ENCODE assay signal across 9 cellular contexts in genomic region chr2:169072163-169072925, GRCh38. TPM values are rescaled to one million over a fixed set of nuclear protein-coding genes. Genes with fewer than 3 reads are reported as not detected.
A peak's percentile ranks its signal among the peaks of the same experiment; 100 is the strongest.
DNase-seq lines count a peak whose midpoint lies in the region; ATAC-seq and TF ChIP-seq lines count a peak whose summit lies in the region.
"Had no signal": no experiment of that assay in that cellular context is flagged by ENCODE, and none has a peak within 500 bp of the region (broad histone marks: within the 10 kb centered on the region; RNA-seq: fewer than 3 reads in every experiment).

No MANE protein-coding gene starts in this region.

- H3K27ac ChIP-seq in DOHH2 (ENCODE audit: low read depth, low read length) = peak overlapping the region; percentile 68
- peak overlapping the region in 1 of 10 donors; percentile 65 for H3K27ac ChIP-seq in heart right ventricle
- H3K27ac ChIP-seq: sigmoid colon had no signal

- H3F3A ChIP-seq in DOHH2 (ENCODE audit: control insufficient read depth, insufficient read depth) = peaks cover 11% of the 10 kb centered on the region

- H3K4me2 ChIP-seq in DOHH2 (ENCODE audit: low read length) = peak overlapping the region; percentile 61

- CTCF ChIA-PET in activated CD8-positive, alpha-beta memory T cell treated with anti-CD3 and anti-CD28 coated beads, Interleukin-2, amount 10 ng/mL, durations not matched to agents 7 days and 5 days (lab: Charles Lee) = no interaction called here

- TF ChIP-seq CTCF in DOHH2 (IDR thresholded peaks at IDR 0.05; ENCODE audit: low read depth, low read length, poor library complexity, severe bottlenecking) = no peak
- TF ChIP-seq CTCF in NB4 (IDR thresholded peaks at IDR 0.05; ENCODE audit: low read depth, low read length) = no peak
- no peak for TF ChIP-seq CTCF in heart right ventricle (IDR thresholded peaks at IDR 0.05)

- H3K4me1 ChIP-seq in DOHH2 (ENCODE audit: control insufficient read depth, low read length) = peaks cover 25% of the 10 kb centered on the region
- H3K4me1 ChIP-seq in heart right ventricle = peaks cover 0 to 36% (median 0%) of the 10 kb centered on the region in 9 donors
- H3K4me1 ChIP-seq: sigmoid colon had no signal

- H3K36me3 ChIP-seq in DOHH2 (ENCODE audit: control insufficient read depth, low read length) (no peaks in the 10 kb centered on the region), heart right ventricle (no peaks in the 10 kb centered on the region)
- H3K36me3 ChIP-seq: sigmoid colon had no signal

- peak overlapping the region; percentile 27 for H3K4me3 ChIP-seq in DOHH2 (ENCODE audit: low read length)
- peak overlapping the region; percentile 85 for H3K4me3 ChIP-seq in NB4 (ENCODE audit: low read depth, low read length)
- H3K4me3 ChIP-seq in heart right ventricle = peak overlapping the region in 1 of 10 donors; percentile 35
- H3K4me3 ChIP-seq: sigmoid colon had no signal

- H3K4me1 Mint-ChIP-seq in activated CD8-positive, alpha-beta memory T cell treated with anti-CD3 and anti-CD28 coated beads, Interleukin-2, amount 10 ng/mL, durations not matched to agents 7 days and 5 days = peaks cover 12% of the 10 kb centered on the region

- DNase-seq in NB4 (ENCODE audit: low read depth) = peak; percentile 88
- DNase-seq in heart right ventricle = no peak
- no peak for DNase-seq in activated CD8-positive, alpha-beta memory T cell treated with anti-CD3 and anti-CD28 coated beads, Interleukin-2, amount 10 ng/mL, durations not matched to agents 7 days and 5 days
- no peak for DNase-seq in DMS53 treated with DMSO at 0.1 percent for 48 hours (lab: John Stamatoyannopoulos, UW; ENCODE audit: unreplicated experiment)
- DNase-seq in stimulated activated CD4-positive, alpha-beta T cell treated with anti-CD3 and anti-CD28 coated beads, Interleukin-4, amount 100 ng/mL, for 24 hours = no peak
- DNase-seq: sigmoid colon had no signal

- no peak overlapping the region for H3K4me3 Mint-ChIP-seq in activated CD8-positive, alpha-beta memory T cell treated with anti-CD3 and anti-CD28 coated beads, Interleukin-2, amount 10 ng/mL, durations not matched to agents 7 days and 5 days

- H3K27ac Mint-ChIP-seq in activated CD8-positive, alpha-beta memory T cell treated with anti-CD3 and anti-CD28 coated beads, Interleukin-2, amount 10 ng/mL, durations not matched to agents 7 days and 5 days = no peak overlapping the region

- H3K9me2 ChIP-seq in DOHH2 (replicated peaks; ENCODE audit: control insufficient read depth, low read length) = no peaks in the 10 kb centered on the region

- WGBS in heart right ventricle, 2 donors = 50 to 64% methylated on average over 4 of the region's 4 CpGs

- no peaks in the 10 kb centered on the region for H4K20me1 ChIP-seq in DOHH2 (ENCODE audit: control insufficient read depth, insufficient read depth, low read depth, low read length)

- ATAC-seq in GM21528 (IDR thresholded peaks at IDR 0.05; ENCODE audit: low FRiP score, unreplicated experiment) (peak; percentile 50), heart right ventricle (peak in 6 of 8 donors; percentile 49 to 84 (median 61)), HG03442 (IDR thresholded peaks at IDR 0.05; ENCODE audit: unreplicated experiment) (no peak)
- no peak for ATAC-seq in activated CD8-positive, alpha-beta memory T cell treated with anti-CD3 and anti-CD28 coated beads, Interleukin-2, amount 10 ng/mL, durations not matched to agents 7 days and 5 days

- intact Hi-C loops in heart right ventricle (cut with DNase I) = loop anchor here in 2 of 10 donors (5.0 to 10.0 kb wide), 2 partner anchors 60 to 108 kb away; no protein-coding TSS in a partner anchor

- no peak for TF ChIP-seq POLR2A in NB4 (IDR thresholded peaks at IDR 0.05; ENCODE audit: extremely low read depth, insufficient read length)

- H3K36me3 Mint-ChIP-seq in activated CD8-positive, alpha-beta memory T cell treated with anti-CD3 and anti-CD28 coated beads, Interleukin-2, amount 10 ng/mL, durations not matched to agents 7 days and 5 days = no peaks in the 10 kb centered on the region

- H3K79me2 ChIP-seq in DOHH2 (ENCODE audit: control insufficient read depth, low read length) = no peaks in the 10 kb centered on the region

- H3K9me3 ChIP-seq in DOHH2 (ENCODE audit: control insufficient read depth, insufficient read depth, low read length) (no peaks in the 10 kb centered on the region), heart right ventricle (no peaks in the 10 kb centered on the region)
- H3K9me3 ChIP-seq: sigmoid colon had no signal

- H3K9me3 Mint-ChIP-seq in activated CD8-positive, alpha-beta memory T cell treated with anti-CD3 and anti-CD28 coated beads, Interleukin-2, amount 10 ng/mL, durations not matched to agents 7 days and 5 days (ENCODE audit: low read depth) = no peaks in the 10 kb centered on the region

- H3K27me3 Mint-ChIP-seq in activated CD8-positive, alpha-beta memory T cell treated with anti-CD3 and anti-CD28 coated beads, Interleukin-2, amount 10 ng/mL, durations not matched to agents 7 days and 5 days = no peaks in the 10 kb centered on the region

- H3K27me3 ChIP-seq in DOHH2 (ENCODE audit: control insufficient read depth, low read length) (peaks cover 11% of the 10 kb centered on the region; the same call in 1 of the 2 replicates), heart right ventricle (no peaks in the 10 kb centered on the region)
- H3K27me3 ChIP-seq: sigmoid colon had no signal

RNA-seq across cellular contexts. Expression of gene DHRS9, which starts 3.0 kb away (rescaled TPM):
- 10 to 100 TPM in 1 of 10 donors, 1 to 10 TPM in 5, under 1 TPM in 4; 0.17 to 10.4 (median 1.5) TPM for total RNA-seq in heart right ventricle
- polyA plus RNA-seq in heart right ventricle = 10 to 100 TPM in 1 of 2 donors, under 1 TPM in 1; 0.73 to 10.4 TPM
- not detected for total RNA-seq in activated CD8-positive, alpha-beta memory T cell treated with anti-CD3 and anti-CD28 coated beads, Interleukin-2, amount 10 ng/mL, durations not matched to agents 7 days and 5 days

RNA-seq across cellular contexts. Expression of gene ABCB11, which starts 41.2 kb away (rescaled TPM):
- under 1 TPM in 3 of 10 donors, not detected in 7; 0.05 to 0.23 (median 0.06) TPM for total RNA-seq in heart right ventricle
- under 1 TPM; 0.01 to 0.07 TPM for polyA plus RNA-seq in heart right ventricle
- total RNA-seq in activated CD8-positive, alpha-beta memory T cell treated with anti-CD3 and anti-CD28 coated beads, Interleukin-2, amount 10 ng/mL, durations not matched to agents 7 days and 5 days = not detected

Comparison
In these comparisons a context has a peak if more than half of its experiments do, and no peak if none do; other contexts are left out.
1. ATAC-seq: peak in GM21528 (single experiment) and heart right ventricle (6 of 8); none in activated CD8-positive, alpha-beta memory T cell treated with anti-CD3 and anti-CD28 coated beads, Interleukin-2, amount 10 ng/mL, durations not matched to agents 7 days and 5 days (single experiment) and HG03442 (single experiment).